23 cellular contexts compared by ENCODE assay signal in genomic region chr4:15853345-15853744, GRCh38.
DNase-seq lines count a peak whose midpoint lies in the region; ATAC-seq and TF ChIP-seq lines count a peak whose summit lies in the region.
"Had no signal": no experiment of that assay in that cellular context is flagged by ENCODE, and none has a peak within 500 bp of the region (broad histone marks: within the 10 kb centered on the region; RNA-seq: fewer than 3 reads in every experiment).

No MANE protein-coding gene starts in this region.

- no peaks in the 10 kb centered on the region for H3K9me3 Mint-ChIP-seq in natural killer cell
- H3K9me3 Mint-ChIP-seq in natural killer cell treated with Interleukin-12 subunit alpha and Interleukin-12 subunit beta and Interleukin-15 and Interleukin-18, amount 100 ng/mL, for 72 hours = no peaks in the 10 kb centered on the region
- H3K9me3 Mint-ChIP-seq: CD4-positive, alpha-beta T cell; CD8-positive, alpha-beta memory T cell had no signal

- TF ChIP-seq CTCF in natural killer cell (IDR thresholded peaks at IDR 0.05) (no peak), foreskin keratinocyte (conservative IDR thresholded peaks at IDR 0.05) (no peak)

- H3K27ac Mint-ChIP-seq in natural killer cell = peak overlapping the region; percentile 30 to 77
- no peak overlapping the region for H3K27ac Mint-ChIP-seq in natural killer cell treated with Interleukin-12 subunit alpha and Interleukin-12 subunit beta and Interleukin-15 and Interleukin-18, amount 100 ng/mL, for 72 hours
- H3K27ac Mint-ChIP-seq: CD14-positive monocyte; CD4-positive, alpha-beta T cell; CD8-positive, alpha-beta memory T cell had no signal

- H3K27me3 Mint-ChIP-seq in natural killer cell (ENCODE audit: low read depth in 2 of 2) = no peaks in the 10 kb centered on the region
- H3K27me3 Mint-ChIP-seq in natural killer cell treated with Interleukin-12 subunit alpha and Interleukin-12 subunit beta and Interleukin-15 and Interleukin-18, amount 100 ng/mL, for 72 hours = peaks cover 0 to 3% of the 10 kb centered on the region in 2 donors

- H3K27ac ChIP-seq in epithelial cell of prostate = no peak overlapping the region
- H3K27ac ChIP-seq in foreskin keratinocyte = no peak overlapping the region
- H3K27ac ChIP-seq: A549; BLaER1 treated with 17β-estradiol and CSF1 and Interleukin-3, amounts not matched to agents 10 nM and 100 nM had no signal

- no peaks in the 10 kb centered on the region for H3K36me3 Mint-ChIP-seq in natural killer cell
- peaks cover 14% of the 10 kb centered on the region for H3K36me3 Mint-ChIP-seq in natural killer cell treated with Interleukin-12 subunit alpha and Interleukin-12 subunit beta and Interleukin-15 and Interleukin-18, amount 100 ng/mL, for 72 hours
- H3K36me3 Mint-ChIP-seq: CD8-positive, alpha-beta memory T cell had no signal

- POLR2A ChIA-PET in HEK293T (lab: Yijun Ruan, JAX) = no interaction called here

- no peak for DNase-seq in natural killer cell
- no peak for DNase-seq in natural killer cell treated with Interleukin-12 subunit alpha and Interleukin-12 subunit beta and Interleukin-15 and Interleukin-18, amount 100 ng/mL, for 72 hours (ENCODE audit: low spot score)
- peak; percentile 16 for DNase-seq in epithelial cell of prostate (ENCODE audit: low read depth, low spot score)
- peak; percentile 51 to 71 for DNase-seq in foreskin keratinocyte
- DNase-seq in activated CD4-positive, alpha-beta T cell treated with anti-CD3 and anti-CD28 coated beads for 48 hours = no peak
- no peak for DNase-seq in amygdala (lab: John Stamatoyannopoulos, UW)
- DNase-seq in HEK293T (ENCODE audit: extremely low spot score) = no peak
- DNase-seq: 8988T; ACHN; AML-193; BE2C; CD4-positive, alpha-beta T cell; CD8-positive, alpha-beta memory T cell; DMS 273 treated with DMSO at 0.1 percent for 48 hours; DMS79; EL; GF-D8; GOT3; H7; HCEC 1CT had no signal

- intact Hi-C loops in natural killer cell (cut with micrococcal nuclease) = no loop called here

- H3K4me1 ChIP-seq in foreskin keratinocyte = peaks cover 6% of the 10 kb centered on the region
- H3K4me1 ChIP-seq: A549; BE2C; BLaER1 treated with 17β-estradiol and CSF1 and Interleukin-3, amounts not matched to agents 10 nM and 100 nM had no signal

- no peak overlapping the region for H3K4me3 Mint-ChIP-seq in natural killer cell
- H3K4me3 Mint-ChIP-seq in natural killer cell treated with Interleukin-12 subunit alpha and Interleukin-12 subunit beta and Interleukin-15 and Interleukin-18, amount 100 ng/mL, for 72 hours = no peak overlapping the region
- H3K4me3 Mint-ChIP-seq: CD14-positive monocyte; CD4-positive, alpha-beta T cell; CD8-positive, alpha-beta memory T cell had no signal

- H3K27me3 ChIP-seq in foreskin keratinocyte = no peaks in the 10 kb centered on the region
- H3K27me3 ChIP-seq: BE2C; BLaER1 treated with 17β-estradiol and CSF1 and Interleukin-3, amounts not matched to agents 10 nM and 100 nM had no signal

- no peak for ATAC-seq in natural killer cell
- no peak for ATAC-seq in natural killer cell treated with Interleukin-12 subunit alpha and Interleukin-12 subunit beta and Interleukin-15 and Interleukin-18, amount 100 ng/mL, for 72 hours
- peak; percentile 69 for ATAC-seq in foreskin keratinocyte
- ATAC-seq: A549 had no signal

- H3K4me1 Mint-ChIP-seq in natural killer cell = peaks cover 0 to 7% of the 10 kb centered on the region in 2 donors
- H3K4me1 Mint-ChIP-seq in natural killer cell treated with Interleukin-12 subunit alpha and Interleukin-12 subunit beta and Interleukin-15 and Interleukin-18, amount 100 ng/mL, for 72 hours (ENCODE audit: low read depth in 2 of 2) = peaks cover 0 to 3% of the 10 kb centered on the region in 2 donors
- H3K4me1 Mint-ChIP-seq: CD14-positive monocyte; CD8-positive, alpha-beta memory T cell had no signal

- CTCF ChIA-PET in HEK293T (lab: Yijun Ruan, JAX) = no interaction called here

TF ChIP-seq in HEK293T, 16 proteins besides CTCF, POLR2A, EP300 and RAD21:
- TF ChIP-seq BHLHE40 (IDR thresholded peaks at IDR 0.05; ENCODE audit: borderline replicate concordance) = no peak

Comparison
In these comparisons a context has a peak if more than half of its experiments do, and no peak if none do; other contexts are left out.
1. H3K27ac Mint-ChIP-seq: peak in natural killer cell (2 of 2); none in natural killer cell treated with Interleukin-12 subunit alpha and Interleukin-12 subunit beta and Interleukin-15 and Interleukin-18, amount 100 ng/mL, for 72 hours (0 of 2).
2. DNase-seq: peak in epithelial cell of prostate (single experiment) and foreskin keratinocyte (2 of 2); none in natural killer cell (single experiment), natural killer cell treated with Interleukin-12 subunit alpha and Interleukin-12 subunit beta and Interleukin-15 and Interleukin-18, amount 100 ng/mL, for 72 hours (single experiment), activated CD4-positive, alpha-beta T cell treated with anti-CD3 and anti-CD28 coated beads for 48 hours (single experiment), amygdala (0 of 56) and HEK293T (single experiment).